In genomic region chr10:92290076-92290836, GRCh38 we compare ENCODE assay signal across 8 cellular contexts. TPM values are rescaled to one million over a fixed set of nuclear protein-coding genes. Genes with fewer than 3 reads are reported as not detected.
DNase-seq lines count a peak whose midpoint lies in the region; ATAC-seq and TF ChIP-seq lines count a peak whose summit lies in the region.

No MANE protein-coding gene starts in this region.

- H3K9ac ChIP-seq in ES-I3 (ENCODE audit: low read depth, low read length), result peak overlapping the region; percentile 99

- peaks cover 8% of the 10 kb centered on the region for H3K36me3 Mint-ChIP-seq in T-cell
- peaks cover 5% of the 10 kb centered on the region for H3K36me3 Mint-ChIP-seq in chondrocyte (ENCODE audit: low read depth)

- CTCF ChIA-PET in T-cell (lab: Charles Lee), result interaction anchor here (0.6 to 2.1 kb wide), 22 partner anchors 9 to 1425 kb away, joined by 3 to 12 read pairs (median 4); partner anchors contain the start of genes BTAF1 (in 1 of the 2), FRA10AC1 (in 1 of the 2) and IDE (in 1 of the 2)

- no peaks in the 10 kb centered on the region for H3K9me3 ChIP-seq in ES-I3 (ENCODE audit: control insufficient read depth, insufficient read depth, low read length)

- H3K4me1 ChIP-seq in ES-I3 (ENCODE audit: insufficient read depth, low read length), result peaks cover 5% of the 10 kb centered on the region; the same call in 1 of the 2 replicates

- H3K4me3 Mint-ChIP-seq in T-cell, result peak overlapping the region; percentile 93 to 94 (median 94)
- H3K4me3 Mint-ChIP-seq in chondrocyte (ENCODE audit: unreplicated experiment), result peak overlapping the region; percentile 81

- H3K4me1 Mint-ChIP-seq in T-cell, result peaks cover 28 to 31% (median 28%) of the 10 kb centered on the region in 3 donors
- H3K4me1 Mint-ChIP-seq in chondrocyte (ENCODE audit: low read depth), result peaks cover 30% of the 10 kb centered on the region

- H3K9me3 Mint-ChIP-seq in T-cell (no peaks in the 10 kb centered on the region), chondrocyte (ENCODE audit: low read depth) (no peaks in the 10 kb centered on the region)

- H3K36me3 ChIP-seq in ES-I3 (ENCODE audit: insufficient read depth, low read length), result 0 out of 2 replicates have a peak, but pooled peaks cover 5% of the 10 kb centered on the region

- H3K27ac Mint-ChIP-seq in T-cell (peak overlapping the region in 1 of 2 donors; percentile 80), chondrocyte (ENCODE audit: unreplicated experiment) (peak overlapping the region; percentile 71)

- H3K27me3 Mint-ChIP-seq in T-cell, result no peaks in the 10 kb centered on the region
- H3K27me3 Mint-ChIP-seq in chondrocyte (ENCODE audit: low read depth), result no peaks in the 10 kb centered on the region

- DNase-seq in LHCN-M2 (ENCODE audit: low read depth), result peak; percentile 65
- DNase-seq in T-cell, result peak in 27 of 34 experiments; percentile 2 to 44 (median 14)
- no peak for DNase-seq in chondrocyte (ENCODE audit: low spot score)
- peak; percentile 70 for DNase-seq in kidney tubule cell (ENCODE audit: low spot score)
- DNase-seq in stimulated activated CD4-positive, alpha-beta T cell treated with anti-CD3 and anti-CD28 coated beads, Interleukin-1b, Interleukin-23, amount 100 ng/mL, for 48 hours, result peak; percentile 22

- TF ChIP-seq CTCF in chondrocyte (IDR thresholded peaks at IDR 0.05), result no peak

- POLR2A ChIA-PET in T-cell (lab: Charles Lee), result interaction anchor here (0.5 to 1.0 kb wide), 7 partner anchors 16 to 1293 kb away, joined by 3 to 9 read pairs (median 4); no protein-coding TSS in a partner anchor

- ATAC-seq in GM21786 (IDR thresholded peaks at IDR 0.05; ENCODE audit: unreplicated experiment), result peak; percentile 10
- ATAC-seq in T-cell (replicated peaks in 1 of 4), result peak; percentile 16 to 32 (median 26)
- ATAC-seq in GM19452 (IDR thresholded peaks at IDR 0.05; ENCODE audit: unreplicated experiment), result no peak

RNA-seq across cellular contexts. Expression of gene CPEB3, which starts 0.6 kb away (rescaled TPM):
- total RNA-seq in LHCN-M2 (2014; rRNA removed) (0.40 and 0.45 TPM in 2 replicates), T-cell (1 to 10 TPM; 2.7 to 4.1 (median 3.1) TPM), chondrocyte (1.1 to 1.7 TPM (median 1.2 TPM) in 3 replicates)
- polyA plus RNA-seq in LHCN-M2 (2012), result 0.12 TPM

RNA-seq across cellular contexts. Expression of gene MARCHF5, which starts 0.7 kb away (rescaled TPM):
- total RNA-seq in LHCN-M2 (2014; rRNA removed), result 7.5 and 12.7 TPM in 2 replicates
- 17.8 TPM for polyA plus RNA-seq in LHCN-M2 (2012)
- total RNA-seq in T-cell, result 10 to 100 TPM; 22.8 to 37.9 (median 32.7) TPM
- total RNA-seq in chondrocyte, result 34.2 to 36.5 TPM (median 35.3 TPM) in 3 replicates
